Comparison of ENCODE assay signal across 8 cellular contexts in genomic region chr17:17001874-17002520, GRCh38. TPM values are rescaled to one million over a fixed set of nuclear protein-coding genes. Genes with fewer than 3 reads are reported as not detected.
A peak's percentile ranks its signal among the peaks of the same experiment; 100 is the strongest.
DNase-seq lines count a peak whose midpoint lies in the region; ATAC-seq and TF ChIP-seq lines count a peak whose summit lies in the region.

No MANE protein-coding gene starts in this region.

- POLR2A ChIA-PET in activated CD4-positive, alpha-beta memory T cell treated with anti-CD3 and anti-CD28 coated beads for 36 hours (lab: Charles Lee): no interaction called here

- no peak overlapping the region for H3K4me3 Mint-ChIP-seq in activated CD4-positive, alpha-beta memory T cell treated with anti-CD3 and anti-CD28 coated beads for 36 hours
- no peak overlapping the region for H3K4me3 Mint-ChIP-seq in memory B cell

- peak; percentile 89 for TF ChIP-seq CTCF in GM12864 (IDR thresholded peaks at IDR 0.05; ENCODE audit: low read depth, low read length, missing control alignments)

- no peak for DNase-seq in GM12864 (ENCODE audit: low read depth)
- DNase-seq in NCI-H82 (lab: John Stamatoyannopoulos, UW): peak; percentile 90
- DNase-seq in activated CD4-positive, alpha-beta memory T cell treated with anti-CD3 and anti-CD28 coated beads for 36 hours: peak; percentile 81
- DNase-seq in ecto neural progenitor cell (ENCODE audit: low spot score): peak; percentile 92
- peak; percentile 77 to 89 for DNase-seq in memory B cell (ENCODE audit: low spot score in 2 of 2)
- DNase-seq in stimulated activated CD8-positive, alpha-beta memory T cell treated with anti-CD3 and anti-CD28 coated beads, Interleukin-2, amount 100 ng/mL, for 1 hour (ENCODE audit: low read depth in 2 of 2): peak; percentile 53 to 68

- H3K9me3 Mint-ChIP-seq in activated CD4-positive, alpha-beta memory T cell treated with anti-CD3 and anti-CD28 coated beads for 36 hours: no peaks in the 10 kb centered on the region
- H3K9me3 Mint-ChIP-seq in memory B cell: no peaks in the 10 kb centered on the region

- no peak overlapping the region for H3K27ac Mint-ChIP-seq in activated CD4-positive, alpha-beta memory T cell treated with anti-CD3 and anti-CD28 coated beads for 36 hours
- H3K27ac Mint-ChIP-seq in memory B cell: no peak overlapping the region

- H3K27me3 Mint-ChIP-seq in activated CD4-positive, alpha-beta memory T cell treated with anti-CD3 and anti-CD28 coated beads for 36 hours: no peaks in the 10 kb centered on the region
- peaks cover 4% of the 10 kb centered on the region for H3K27me3 Mint-ChIP-seq in memory B cell

- CTCF ChIA-PET in activated CD4-positive, alpha-beta memory T cell treated with anti-CD3 and anti-CD28 coated beads for 36 hours (lab: Charles Lee): interaction anchor here (1.6 kb wide), 1 partner anchor 313 kb away, joined by 5 read pairs; no protein-coding TSS in a partner anchor

- no peak overlapping the region for H3K4me3 ChIP-seq in GM12864 (ENCODE audit: low read depth, low read length)

- H3K36me3 Mint-ChIP-seq in activated CD4-positive, alpha-beta memory T cell treated with anti-CD3 and anti-CD28 coated beads for 36 hours: no peaks in the 10 kb centered on the region
- H3K36me3 Mint-ChIP-seq in memory B cell: no peaks in the 10 kb centered on the region

- intact Hi-C loops in activated CD4-positive, alpha-beta memory T cell treated with anti-CD3 and anti-CD28 coated beads for 36 hours (cut with micrococcal nuclease): loop anchor here (2.0 to 5.0 kb wide), 3 partner anchors 145 to 311 kb away; partner anchors contain the start of gene PLD6

- no peaks in the 10 kb centered on the region for H3K4me1 Mint-ChIP-seq in activated CD4-positive, alpha-beta memory T cell treated with anti-CD3 and anti-CD28 coated beads for 36 hours (ENCODE audit: low read depth)
- H3K4me1 Mint-ChIP-seq in memory B cell: peaks cover 8% of the 10 kb centered on the region

- ATAC-seq in HG03432 (IDR thresholded peaks at IDR 0.05; ENCODE audit: unreplicated experiment) (peak; percentile 67), memory B cell (ENCODE audit: low read depth) (peak; percentile 93), GM21717 (IDR thresholded peaks at IDR 0.05; ENCODE audit: unreplicated experiment) (no peak)

RNA-seq across cellular contexts. Expression of gene TNFRSF13B, which starts 30.1 kb away (rescaled TPM):
- total RNA-seq in activated CD4-positive, alpha-beta memory T cell treated with anti-CD3 and anti-CD28 coated beads for 36 hours: not detected

RNA-seq across cellular contexts. Expression of gene MPRIP, which starts 40.3 kb away (rescaled TPM):
- total RNA-seq in activated CD4-positive, alpha-beta memory T cell treated with anti-CD3 and anti-CD28 coated beads for 36 hours: 100 to 1,000 TPM; 145 to 157 TPM
